9 cellular contexts compared by ENCODE assay signal in the genomic region with DNA sequence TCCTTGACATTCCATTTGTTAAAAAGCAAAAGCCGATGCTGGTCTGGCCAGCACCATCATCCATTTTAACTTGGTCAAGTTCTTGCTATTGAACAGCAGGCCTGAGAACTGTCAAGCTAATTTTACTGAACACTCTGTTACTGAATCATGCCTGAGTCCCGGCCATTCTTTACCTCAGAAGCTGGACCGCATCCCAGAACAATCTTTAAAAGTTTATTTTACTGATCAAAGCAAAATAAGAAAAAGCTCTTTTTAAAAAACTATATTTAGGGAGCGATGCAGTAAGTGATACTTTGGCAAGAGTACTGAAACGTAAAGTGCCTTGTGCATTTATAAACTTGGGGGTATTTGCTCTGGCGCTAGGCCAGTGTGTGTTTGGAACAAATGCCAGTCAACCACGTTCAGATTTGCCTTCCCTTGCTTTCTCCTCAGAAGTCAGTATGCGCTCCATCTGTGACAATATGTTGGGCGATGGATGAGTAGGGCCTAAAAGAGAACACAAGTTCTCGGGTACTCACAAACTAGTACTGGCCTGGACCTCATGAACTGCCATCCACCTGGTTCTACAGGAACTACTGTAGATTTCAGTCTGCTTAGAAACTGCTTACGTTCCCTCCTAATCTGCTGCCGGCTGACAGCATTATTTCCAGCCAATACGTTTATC.
DNase-seq lines count a peak whose midpoint lies in the region; ATAC-seq and TF ChIP-seq lines count a peak whose summit lies in the region.
"Had no signal": no experiment of that assay in that cellular context is flagged by ENCODE, and none has a peak within 500 bp of the region (broad histone marks: within the 10 kb centered on the region; RNA-seq: fewer than 3 reads in every experiment).

No MANE protein-coding gene starts in this region.

- H3K4me3 ChIP-seq in LNCaP clone FGC (ENCODE audit: low read depth, low read length) (no peak overlapping the region), thoracic aorta (peak overlapping the region; percentile 20)

- H3K27ac ChIP-seq in layer of hippocampus (ENCODE audit: low read depth, low read length) (peak overlapping the region; percentile 47), thoracic aorta (peak overlapping the region in 1 of 2 donors; percentile 50)

- H3K9me3 ChIP-seq in thoracic aorta = no peaks in the 10 kb centered on the region

- peak; percentile 73 for DNase-seq in LNCaP clone FGC (ENCODE audit: low read depth)
- DNase-seq in cerebellar cortex (ENCODE audit: low spot score) = peak; percentile 66
- DNase-seq in thoracic aorta (ENCODE audit: low spot score) = no peak
- no peak for DNase-seq in HuH-7.5 (ENCODE audit: low spot score)
- DNase-seq in GM10266 (ENCODE audit: extremely low spot score) = no peak
- DNase-seq: stimulated activated naive CD8-positive, alpha-beta T cell treated with anti-CD3 and anti-CD28 coated beads, Interleukin-15, Interleukin-2, amounts not matched to agents 100 U/mL and 50 U/mL, for 24 hours had no signal

- H3K27me3 ChIP-seq in layer of hippocampus (ENCODE audit: control insufficient read depth, insufficient read depth, low read length) = no peaks in the 10 kb centered on the region
- H3K27me3 ChIP-seq in thoracic aorta (replicated peaks; ENCODE audit: insufficient read depth) = no peaks in the 10 kb centered on the region

- no peak for TF ChIP-seq CTCF in LNCaP clone FGC (IDR thresholded peaks at IDR 0.05; ENCODE audit: control insufficient read depth, extremely low read depth, insufficient read depth)
- no peak for TF ChIP-seq CTCF in thoracic aorta (IDR thresholded peaks at IDR 0.05)
- TF ChIP-seq CTCF in GM10266 (IDR thresholded peaks at IDR 0.05; ENCODE audit: control insufficient read depth, insufficient read depth, low read depth, missing control alignments) = no peak

- peaks cover 23 to 32% of the 10 kb centered on the region in 2 donors for H3K4me1 ChIP-seq in thoracic aorta (ENCODE audit: control insufficient read depth in 1 of 2, low read depth in 2 of 2)

- H3K36me3 ChIP-seq in thoracic aorta = no peaks in the 10 kb centered on the region

- ATAC-seq in thoracic aorta (ENCODE audit: insufficient number of reproducible peaks, low FRiP score, low read depth) (peak; percentile 75), HG03135 (IDR thresholded peaks at IDR 0.05; ENCODE audit: unreplicated experiment) (no peak)
- ATAC-seq: sciatic nerve; stimulated activated naive CD8-positive, alpha-beta T cell treated with anti-CD3 and anti-CD28 coated beads, Interleukin-15, Interleukin-2, amounts not matched to agents 100 U/mL and 50 U/mL, for 24 hours had no signal

Comparison
In these comparisons a context has a peak if more than half of its experiments do, and no peak if none do; other contexts are left out.
1. DNase-seq: peak in LNCaP clone FGC (single experiment) and cerebellar cortex (single experiment); none in thoracic aorta (single experiment), HuH-7.5 (single experiment) and GM10266 (single experiment).